1 cellular context compared by ENCODE assay signal in genomic region chr14:67486890-67487289, GRCh38.
TF ChIP-seq lines count a peak whose summit lies in the region.

No MANE protein-coding gene starts in this region.

TF ChIP-seq in IMR-90, 13 proteins besides CTCF, POLR2A, EP300 and RAD21:
- no peak for TF ChIP-seq RFX5 (IDR thresholded peaks at IDR 0.05; ENCODE audit: low read depth, low read length)
- no peak for TF ChIP-seq BHLHE40 (IDR thresholded peaks at IDR 0.05; ENCODE audit: low read depth, low read length)
- TF ChIP-seq MAFK (IDR thresholded peaks at IDR 0.05; ENCODE audit: low read depth, low read length): no peak
- no peak for TF ChIP-seq CEBPB (IDR thresholded peaks at IDR 0.05; ENCODE audit: low read depth, low read length)
- no peak for TF ChIP-seq CHD1 (IDR thresholded peaks at IDR 0.05; ENCODE audit: low read depth, low read length)
- TF ChIP-seq MAZ (IDR thresholded peaks at IDR 0.05; ENCODE audit: borderline replicate concordance, low read depth, low read length): no peak
- no peak for TF ChIP-seq FOS (IDR thresholded peaks at IDR 0.05; ENCODE audit: low read depth, low read length)
- TF ChIP-seq RCOR1 (IDR thresholded peaks at IDR 0.05; ENCODE audit: insufficient replicate concordance, low read length): no peak
- no peak for TF ChIP-seq MXI1 (IDR thresholded peaks at IDR 0.05; ENCODE audit: borderline replicate concordance, low read depth, low read length)
- no peak for TF ChIP-seq ELK1 (IDR thresholded peaks at IDR 0.05; ENCODE audit: borderline replicate concordance, low read depth, low read length)
- no peak for TF ChIP-seq NFE2L2 (IDR thresholded peaks at IDR 0.05; ENCODE audit: low read depth, low read length)
- TF ChIP-seq USF2 (IDR thresholded peaks at IDR 0.05; ENCODE audit: low read depth, low read length): no peak
